In genomic region chr14:83384253-83384652, GRCh38 we compare ENCODE assay signal across 18 cellular contexts.
DNase-seq lines count a peak whose midpoint lies in the region; ATAC-seq, FAIRE-seq and TF ChIP-seq lines count a peak whose summit lies in the region.
"Had no signal": no experiment of that assay in that cellular context is flagged by ENCODE, and none has a peak within 500 bp of the region (broad histone marks: within the 10 kb centered on the region; RNA-seq: fewer than 3 reads in every experiment).

No MANE protein-coding gene starts in this region.

- intact Hi-C loops in OCI-LY7 (cut with micrococcal nuclease; ENCODE audit: unreplicated experiment) (no loop called here), endothelial cell of umbilical vein (cut with micrococcal nuclease) (no loop called here), natural killer cell (cut with micrococcal nuclease) (no loop called here)

- no peaks in the 10 kb centered on the region for H3K9me2 ChIP-seq in Karpas-422 (replicated peaks; ENCODE audit: insufficient read depth, low read length)
- H3K9me2 ChIP-seq in OCI-LY7 (ENCODE audit: insufficient read depth, low read length) = no peaks in the 10 kb centered on the region

- no peak overlapping the region for H3K4me3 Mint-ChIP-seq in natural killer cell
- H3K4me3 Mint-ChIP-seq: CD4-positive, alpha-beta memory T cell; HFFc6 had no signal

- peaks cover 26 to 39% of the 10 kb centered on the region in 2 donors for H3K9me3 Mint-ChIP-seq in natural killer cell

- H3K9ac ChIP-seq in Karpas-422 (ENCODE audit: low read length) = no peak overlapping the region
- H3K9ac ChIP-seq in endothelial cell of umbilical vein (replicated peaks; ENCODE audit: extremely low read depth, insufficient read depth, low read length) = no peak overlapping the region

- H3K4me1 Mint-ChIP-seq in natural killer cell = no peaks in the 10 kb centered on the region
- H3K4me1 Mint-ChIP-seq: CD4-positive, alpha-beta memory T cell had no signal

- H3K9me3 ChIP-seq in Karpas-422 (ENCODE audit: low read length) (no peaks in the 10 kb centered on the region), OCI-LY7 (ENCODE audit: low read length) (0 out of 2 replicates have a peak, but pooled peaks cover 5% of the 10 kb centered on the region), endothelial cell of umbilical vein (replicated peaks; ENCODE audit: control insufficient read depth, insufficient read depth, low read length) (no peaks in the 10 kb centered on the region)
- H3K9me3 ChIP-seq: Caco-2, HAP-1 had no signal

- H3K27ac ChIP-seq in Karpas-422 (ENCODE audit: low read length) (peak overlapping the region; percentile 82), OCI-LY7 (ENCODE audit: low read depth, low read length, poor library complexity, severe bottlenecking) (peak overlapping the region; percentile 53), endothelial cell of umbilical vein (ENCODE audit: insufficient read depth, low read depth, low read length) (no peak overlapping the region)

- TF ChIP-seq CTCF in OCI-LY7 (conservative IDR thresholded peaks at IDR 0.05; ENCODE audit: low read length) (no peak), endothelial cell of umbilical vein (IDR thresholded peaks at IDR 0.05; ENCODE audit: extremely low read depth in 1 of 2, insufficient read depth in 1 of 2, low read depth in 1 of 2, low read length in 2 of 2) (no peak), natural killer cell (IDR thresholded peaks at IDR 0.05) (no peak)

- no peaks in the 10 kb centered on the region for H3K27me3 ChIP-seq in Karpas-422 (ENCODE audit: low read length)
- no peaks in the 10 kb centered on the region for H3K27me3 ChIP-seq in endothelial cell of umbilical vein (ENCODE audit: control insufficient read depth in 2 of 2, insufficient read depth in 2 of 2, low read length in 2 of 2)

- H2AFZ ChIP-seq in Karpas-422 (ENCODE audit: low read length) (peak overlapping the region; percentile 49), OCI-LY7 (ENCODE audit: low read length) (peak overlapping the region; percentile 32; the same call in 1 of the 2 replicates), endothelial cell of umbilical vein (ENCODE audit: low read depth, low read length) (no peak overlapping the region)

- H3K4me2 ChIP-seq in Karpas-422 (ENCODE audit: low read depth, low read length, poor library complexity, severe bottlenecking) = peak overlapping the region; percentile 73
- peak overlapping the region; percentile 33 for H3K4me2 ChIP-seq in OCI-LY7 (ENCODE audit: low read length)
- no peak overlapping the region for H3K4me2 ChIP-seq in endothelial cell of umbilical vein (ENCODE audit: insufficient read depth, low read length)

- TF ChIP-seq POLR2A in endothelial cell of umbilical vein (IDR thresholded peaks at IDR 0.05; ENCODE audit: low read depth, low read length) = no peak

- H3K36me3 ChIP-seq in Karpas-422 (ENCODE audit: insufficient read depth, low read length) = peaks cover 19% of the 10 kb centered on the region
- H3K36me3 ChIP-seq in OCI-LY7 (ENCODE audit: insufficient read depth, low read length) = no peaks in the 10 kb centered on the region
- H3K36me3 ChIP-seq in endothelial cell of umbilical vein (ENCODE audit: control insufficient read depth in 2 of 2, extremely low read depth in 1 of 2, insufficient read depth in 2 of 2, low read length in 2 of 2) = no peaks in the 10 kb centered on the region
- H3K36me3 ChIP-seq: HAP-1 had no signal

- H3K4me3 ChIP-seq in Karpas-422 (ENCODE audit: low read length) (peak overlapping the region; percentile 72; the same call in 1 of the 2 replicates), OCI-LY7 (ENCODE audit: low read depth, low read length, poor library complexity, severe bottlenecking) (no peak overlapping the region), endothelial cell of umbilical vein (replicated peaks in 1 of 3; ENCODE audit: insufficient read depth in 1 of 3, low read depth in 1 of 3, low read length in 3 of 3) (no peak overlapping the region)
- H3K4me3 ChIP-seq: HAP-1 had no signal

- H3K79me2 ChIP-seq in Karpas-422 (ENCODE audit: low read length) (peaks cover 32% of the 10 kb centered on the region), OCI-LY7 (ENCODE audit: insufficient read depth, low read depth, low read length) (no peaks in the 10 kb centered on the region), endothelial cell of umbilical vein (ENCODE audit: control insufficient read depth, insufficient read depth, low read length) (no peaks in the 10 kb centered on the region)

- H3K9me1 ChIP-seq in endothelial cell of umbilical vein (replicated peaks; ENCODE audit: control insufficient read depth, extremely low read depth, insufficient read depth, low read length) = no peaks in the 10 kb centered on the region

- dilution Hi-C loops in endothelial cell of umbilical vein (cut with MboI; ENCODE audit: extremely low pct_ligation_motif_present, low sequenced_read_pairs) = no loop called here

- no peak for ATAC-seq in natural killer cell

- DNase-seq in Karpas-422 (peak; percentile 85), NAMALWA (ENCODE audit: low spot score) (peak; percentile 31), OCI-LY7 (ENCODE audit: low spot score) (peak; percentile 20), endothelial cell of umbilical vein (ENCODE audit: low read depth, low spot score) (peak; percentile 3), natural killer cell (no peak), middle frontal gyrus (ENCODE audit: extremely low spot score, low spot score) (no peak), SW 1271 (lab: John Stamatoyannopoulos, UW) (no peak)
- DNase-seq: C1 segment of cervical spinal cord; Caco-2; CD4-positive, alpha-beta memory T cell; DMS153; DND-41; GOT3; HFFc6 had no signal

- H3K4me1 ChIP-seq in Karpas-422 (ENCODE audit: low read length) (peaks cover 48% of the 10 kb centered on the region), OCI-LY7 (ENCODE audit: insufficient read depth, low read length, poor library complexity, severe bottlenecking) (peaks cover 9% of the 10 kb centered on the region), endothelial cell of umbilical vein (ENCODE audit: control insufficient read depth, extremely low read depth, insufficient read depth, low read length) (no peaks in the 10 kb centered on the region)
- H3K4me1 ChIP-seq: Caco-2, HAP-1 had no signal

- H4K20me1 ChIP-seq in Karpas-422 (ENCODE audit: insufficient read depth, low read depth, low read length) = no peaks in the 10 kb centered on the region
- no peaks in the 10 kb centered on the region for H4K20me1 ChIP-seq in OCI-LY7 (ENCODE audit: insufficient read depth, low read length)
- H4K20me1 ChIP-seq in endothelial cell of umbilical vein (replicated peaks; ENCODE audit: control insufficient read depth, extremely low read depth, insufficient read depth, low read length) = no peaks in the 10 kb centered on the region

- CTCF ChIA-PET in OCI-LY7 (lab: Charles Lee; ENCODE audit: unreplicated experiment) (no interaction called here), endothelial cell of umbilical vein (lab: Charles Lee) (interaction anchor here (1.1 kb wide), 1 partner anchor 13 kb away, joined by 5 read pairs; no protein-coding TSS in a partner anchor)

- no peak for FAIRE-seq in endothelial cell of umbilical vein (lab: Jason Lieb, UNC)
- FAIRE-seq: G401.6, GM18507, H54 had no signal

- POLR2A ChIA-PET in OCI-LY7 (lab: Charles Lee) (interaction anchor here (1.0 to 1.6 kb wide), 3 partner anchors 17 to 29 kb away, joined by 3 to 7 read pairs (median 5); no protein-coding TSS in a partner anchor), endothelial cell of umbilical vein (lab: Charles Lee) (no interaction called here)

- no peak overlapping the region for H3K27ac Mint-ChIP-seq in natural killer cell
- H3K27ac Mint-ChIP-seq: CD4-positive, alpha-beta memory T cell; HFFc6 had no signal

- BruUV-seq in OCI-LY7 (replicated peaks; lab: Mats Ljungman, UMichigan) (no TSS peak), endothelial cell of umbilical vein (replicated peaks; lab: Mats Ljungman, UMichigan) (no TSS peak)

- peaks cover 8% of the 10 kb centered on the region for H3K36me3 Mint-ChIP-seq in natural killer cell
- H3K36me3 Mint-ChIP-seq: CD4-positive, alpha-beta memory T cell had no signal

- H3K27me3 Mint-ChIP-seq in natural killer cell (ENCODE audit: low read depth in 2 of 2) = no peaks in the 10 kb centered on the region
- H3K27me3 Mint-ChIP-seq: CD4-positive, alpha-beta memory T cell had no signal

TF ChIP-seq in endothelial cell of umbilical vein, 7 proteins besides CTCF, POLR2A, EP300 and RAD21:
- TF ChIP-seq MAX (IDR thresholded peaks at IDR 0.05; ENCODE audit: insufficient read depth, insufficient read length) (no peak), EZH2 (IDR thresholded peaks at IDR 0.05; ENCODE audit: borderline replicate concordance, low read depth, low read length, severe bottlenecking) (no peak), JUN (IDR thresholded peaks at IDR 0.05; ENCODE audit: borderline replicate concordance, insufficient read depth, insufficient read length, low read depth) (no peak), FOS (IDR thresholded peaks at IDR 0.05; ENCODE audit: borderline replicate concordance, insufficient read depth, low read length) (no peak)

Comparison
In these comparisons a context has a peak if more than half of its experiments do, and no peak if none do; other contexts are left out.
1. DNase-seq: peak in Karpas-422 (single experiment), NAMALWA (single experiment), OCI-LY7 (single experiment) and endothelial cell of umbilical vein (single experiment); none in natural killer cell (single experiment), middle frontal gyrus (single experiment) and SW 1271 (0 of 2).